18 cellular contexts compared by ENCODE assay signal in the genomic region with DNA sequence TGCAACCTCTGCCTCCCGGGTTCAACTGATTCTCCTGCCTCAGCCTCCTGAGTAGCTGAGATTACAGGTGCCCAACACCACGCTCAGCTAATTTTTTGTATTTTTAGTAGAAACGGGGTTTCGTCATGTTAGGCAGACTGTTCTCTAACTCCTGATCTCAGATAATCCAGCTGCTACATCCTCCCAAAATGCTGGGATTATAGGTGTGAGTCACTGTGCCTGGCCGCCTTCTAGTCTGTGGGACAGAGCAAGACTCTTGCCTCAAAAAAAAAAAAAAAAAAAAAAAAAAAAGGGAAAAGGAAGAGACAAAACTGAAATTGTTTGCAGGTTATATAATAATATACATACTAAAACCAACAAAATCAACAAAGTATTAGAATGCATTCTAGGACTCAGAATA.
"Had no signal": no experiment of that assay in that cellular context is flagged by ENCODE, and none has a peak within 500 bp of the region (broad histone marks: within the 10 kb centered on the region; RNA-seq: fewer than 3 reads in every experiment).

No MANE protein-coding gene starts in this region.

- H3K4me3 ChIP-seq: gastrocnemius medialis, left lung, sigmoid colon, suprapubic skin, upper lobe of left lung had no signal

- H3K4me1 ChIP-seq: left lung, suprapubic skin, upper lobe of left lung had no signal

- H3K9me3 ChIP-seq: gastrocnemius medialis, suprapubic skin, upper lobe of left lung had no signal

- ATAC-seq: activated CD8-positive, alpha-beta T cell treated with anti-CD3 and anti-CD28 coated beads for 36 hours; activated naive CD8-positive, alpha-beta T cell treated with anti-CD3 and anti-CD28 coated beads, Interleukin-2, amount 50 U/mL, for 24 hours; gastrocnemius medialis; left lung; stimulated activated naive CD8-positive, alpha-beta T cell treated with anti-CD3 and anti-CD28 coated beads, Interleukin-15, Interleukin-2, amounts not matched to agents 100 U/mL and 50 U/mL, for 24 hours had no signal

- H3K27ac ChIP-seq: gastrocnemius medialis, left lung, sigmoid colon, suprapubic skin, upper lobe of left lung, WERI-Rb-1 had no signal

- H3K27me3 ChIP-seq: gastrocnemius medialis, left lung, sigmoid colon, suprapubic skin, upper lobe of left lung had no signal

- DNase-seq: activated CD4-positive, alpha-beta T cell treated with anti-CD3 and anti-CD28 coated beads for 4 hours; activated CD8-positive, alpha-beta memory T cell treated with anti-CD3 and anti-CD28 coated beads, Interleukin-2, amount 50 U/mL, for 48 hours; activated CD8-positive, alpha-beta T cell treated with anti-CD3 and anti-CD28 coated beads for 36 hours; activated naive CD4-positive, alpha-beta T cell treated with Interleukin-2 at 50 U/mL for 16 hours; activated naive CD8-positive, alpha-beta T cell treated with anti-CD3 and anti-CD28 coated beads, Interleukin-2, amount 50 U/mL, for 24 hours; cerebellar nuclear complex; endodermal cell; erythroblast; gastrocnemius medialis; left lung; sigmoid colon; stimulated activated CD4-positive, alpha-beta T cell treated with anti-CD3 and anti-CD28 coated beads, Interleukin-4, amount 100 ng/mL, for 1 hour; stimulated activated CD8-positive, alpha-beta memory T cell treated with anti-CD3 and anti-CD28 coated beads, Interleukin-4, amount 100 ng/mL, for 48 hours; stimulated activated naive CD8-positive, alpha-beta T cell treated with anti-CD3 and anti-CD28 coated beads, Interleukin-15, Interleukin-2, amounts not matched to agents 100 U/mL and 50 U/mL, for 24 hours; T-helper 1 cell; upper lobe of left lung; WERI-Rb-1 had no signal
